ENCODE assay signal across 18 cellular contexts in genomic region chr9:8859416-8859815, GRCh38.
DNase-seq lines count a peak whose midpoint lies in the region; ATAC-seq and TF ChIP-seq lines count a peak whose summit lies in the region.
"Had no signal": no experiment of that assay in that cellular context is flagged by ENCODE, and none has a peak within 500 bp of the region (broad histone marks: within the 10 kb centered on the region; RNA-seq: fewer than 3 reads in every experiment).

No MANE protein-coding gene starts in this region.

- H3K9me3 ChIP-seq in Loucy (ENCODE audit: insufficient read depth, low read depth, low read length) (no peaks in the 10 kb centered on the region), neural progenitor cell (ENCODE audit: low read depth) (no peaks in the 10 kb centered on the region)
- H3K9me3 ChIP-seq: heart right ventricle had no signal

- peak; percentile 29 for DNase-seq in DMS 273 (lab: John Stamatoyannopoulos, UW; ENCODE audit: unreplicated experiment)
- DNase-seq in DMS 273 treated with DMSO at 0.1 percent for 48 hours (lab: John Stamatoyannopoulos, UW): no peak
- DNase-seq in dorsolateral prefrontal cortex: no peak
- peak; percentile 60 for DNase-seq in neural progenitor cell (ENCODE audit: low spot score)
- DNase-seq in activated effector memory CD4-positive, alpha-beta T cell treated with anti-CD3 and anti-CD28 coated beads, Interleukin-2, amount 50 U/mL, for 16 hours: no peak
- DNase-seq in natural killer cell: no peak
- DNase-seq in HT-29 (ENCODE audit: low spot score): no peak
- DNase-seq: activated B cell treated with CpG ODN at 0.5 μM for 24 hours; activated naive CD8-positive, alpha-beta T cell treated with anti-CD3 and anti-CD28 coated beads, Interleukin-2, amount 50 U/mL, for 24 hours; effector memory CD4-positive, alpha-beta T cell; NCI-H1105 treated with DMSO at 0.1 percent for 48 hours; Right ventricle myocardium superior; stimulated activated CD4-positive, alpha-beta T cell treated with anti-CD3 and anti-CD28 coated beads, Interleukin-12 subunit alpha, Interleukin-12 subunit beta, amount 100 ng/mL, for 4 hours had no signal

- no peak for ATAC-seq in natural killer cell
- ATAC-seq: activated naive CD8-positive, alpha-beta T cell treated with anti-CD3 and anti-CD28 coated beads, Interleukin-2, amount 50 U/mL, for 24 hours; natural killer cell treated with Interleukin-12 subunit alpha and Interleukin-12 subunit beta and Interleukin-15 and Interleukin-18, amount 100 ng/mL, for 72 hours had no signal

- TF ChIP-seq CTCF in Loucy (conservative IDR thresholded peaks at IDR 0.05; ENCODE audit: low read length): no peak
- TF ChIP-seq CTCF in dorsolateral prefrontal cortex (IDR thresholded peaks at IDR 0.05 in 54 of 56, conservative IDR thresholded peaks at IDR 0.05 in 2 of 56; ENCODE audit: low read depth in 1 of 56, partially characterized antibody in 56 of 56): no peak
- no peak for TF ChIP-seq CTCF in neural progenitor cell (IDR thresholded peaks at IDR 0.05)
- no peak for TF ChIP-seq CTCF in natural killer cell (IDR thresholded peaks at IDR 0.05)

- H3K4me3 Mint-ChIP-seq in neural progenitor cell: peak overlapping the region; percentile 92
- H3K4me3 Mint-ChIP-seq in natural killer cell: no peak overlapping the region
- H3K4me3 Mint-ChIP-seq: activated B cell treated with CpG ODN at 0.5 μM for 24 hours; natural killer cell treated with Interleukin-12 subunit alpha and Interleukin-12 subunit beta and Interleukin-15 and Interleukin-18, amount 100 ng/mL, for 72 hours had no signal

- H3K27ac Mint-ChIP-seq in neural progenitor cell (no peak overlapping the region), natural killer cell (no peak overlapping the region)
- H3K27ac Mint-ChIP-seq: activated B cell treated with CpG ODN at 0.5 μM for 24 hours; activated naive CD8-positive, alpha-beta T cell treated with anti-CD3 and anti-CD28 coated beads, Interleukin-2, amount 50 U/mL, for 24 hours; activated T-helper 1 cell treated with anti-CD3 and anti-CD28 coated beads, Interleukin-12 subunit alpha, Interleukin-12 subunit beta, Interleukin-2, Interleukin-4 antibody, amounts not matched to agents 30 ng/mL and 10 ng/mL and 1 ng/mL, durations not matched to agents 14 hours and 24 hours and 36 hours; natural killer cell treated with Interleukin-12 subunit alpha and Interleukin-12 subunit beta and Interleukin-15 and Interleukin-18, amount 100 ng/mL, for 72 hours had no signal

- no peaks in the 10 kb centered on the region for H3K36me3 ChIP-seq in Loucy (ENCODE audit: insufficient read depth, low read length)
- no peaks in the 10 kb centered on the region for H3K36me3 ChIP-seq in neural progenitor cell
- H3K36me3 ChIP-seq: heart right ventricle had no signal

- no peaks in the 10 kb centered on the region for H3K9me2 ChIP-seq in Loucy (replicated peaks; ENCODE audit: low read depth, low read length)

- H3K27me3 Mint-ChIP-seq in neural progenitor cell (ENCODE audit: insufficient read depth, low read depth) (peaks cover 10% of the 10 kb centered on the region), natural killer cell (ENCODE audit: low read depth in 2 of 2) (peaks cover 25 to 43% of the 10 kb centered on the region in 2 donors)

- H2AFZ ChIP-seq in Loucy (ENCODE audit: low read length) (no peak overlapping the region), neural progenitor cell (replicated peaks) (no peak overlapping the region)

- H3K4me2 ChIP-seq in Loucy (ENCODE audit: low read depth, low read length, poor library complexity, severe bottlenecking): peak overlapping the region; percentile 93
- H3K4me2 ChIP-seq in neural progenitor cell: peak overlapping the region; percentile 82

- H3K4me1 Mint-ChIP-seq in neural progenitor cell (peaks cover 48% of the 10 kb centered on the region), natural killer cell (peaks cover 4 to 8% of the 10 kb centered on the region in 2 donors)

- intact Hi-C loops in dorsolateral prefrontal cortex (cut with DNase I): loop anchor here (5.0 to 10.0 kb wide), 4 partner anchors 38 to 495 kb away; no protein-coding TSS in a partner anchor
- intact Hi-C loops in natural killer cell (cut with micrococcal nuclease): no loop called here

- peaks cover 5% of the 10 kb centered on the region for H3K27me3 ChIP-seq in Loucy (ENCODE audit: insufficient read depth, low read length, poor library complexity, severe bottlenecking)
- no peaks in the 10 kb centered on the region for H3K27me3 ChIP-seq in dorsolateral prefrontal cortex
- no peaks in the 10 kb centered on the region for H3K27me3 ChIP-seq in neural progenitor cell

- H3K79me2 ChIP-seq in Loucy (ENCODE audit: insufficient read depth, low read length) (peaks cover 43% of the 10 kb centered on the region), neural progenitor cell (ENCODE audit: low read depth) (peaks cover 24% of the 10 kb centered on the region)

- H3F3A ChIP-seq in Loucy (ENCODE audit: low read depth): peaks cover 6% of the 10 kb centered on the region; the same call in 1 of the 2 replicates
- H3F3A ChIP-seq in neural progenitor cell (ENCODE audit: low read depth): peaks cover 33% of the 10 kb centered on the region

- H3K9ac ChIP-seq in Loucy (ENCODE audit: low read depth, low read length, poor library complexity, severe bottlenecking) (peak overlapping the region; percentile 15), neural progenitor cell (no peak overlapping the region)

- H3K36me3 Mint-ChIP-seq in neural progenitor cell (no peaks in the 10 kb centered on the region), natural killer cell (no peaks in the 10 kb centered on the region)

- H4K20me1 ChIP-seq in Loucy (ENCODE audit: insufficient read depth, low read length, poor library complexity, severe bottlenecking): peaks cover 27% of the 10 kb centered on the region
- H4K20me1 ChIP-seq in neural progenitor cell (ENCODE audit: low read depth): peaks cover 17% of the 10 kb centered on the region

- peak overlapping the region in 58 of 59 donors; percentile 56 to 98 (median 94) for H3K27ac ChIP-seq in dorsolateral prefrontal cortex
- no peak overlapping the region for H3K27ac ChIP-seq in neural progenitor cell
- H3K27ac ChIP-seq: 22Rv1, heart right ventricle had no signal

- no peaks in the 10 kb centered on the region for H3K9me3 Mint-ChIP-seq in neural progenitor cell
- no peaks in the 10 kb centered on the region for H3K9me3 Mint-ChIP-seq in natural killer cell
- H3K9me3 Mint-ChIP-seq: activated B cell treated with CpG ODN at 0.5 μM for 24 hours; activated naive CD8-positive, alpha-beta T cell treated with anti-CD3 and anti-CD28 coated beads, Interleukin-2, amount 50 U/mL, for 24 hours; activated T-helper 1 cell treated with anti-CD3 and anti-CD28 coated beads, Interleukin-12 subunit alpha, Interleukin-12 subunit beta, Interleukin-2, Interleukin-4 antibody, amounts not matched to agents 30 ng/mL and 10 ng/mL and 1 ng/mL, durations not matched to agents 14 hours and 24 hours and 36 hours had no signal

- H3K4me3 ChIP-seq in Loucy (ENCODE audit: low read length, poor library complexity, severe bottlenecking) (peak overlapping the region; percentile 91), dorsolateral prefrontal cortex (peak overlapping the region in 58 of 59 donors; percentile 41 to 94 (median 78)), neural progenitor cell (peak overlapping the region; percentile 87)

- peaks cover 31% of the 10 kb centered on the region for H3K4me1 ChIP-seq in Loucy (ENCODE audit: insufficient read depth, low read length, poor library complexity, severe bottlenecking)
- peaks cover 44% of the 10 kb centered on the region for H3K4me1 ChIP-seq in neural progenitor cell

Comparison
In these comparisons a context has a peak if more than half of its experiments do, and no peak if none do; other contexts are left out.
1. DNase-seq: peak in DMS 273 (single experiment) and neural progenitor cell (single experiment); none in DMS 273 treated with DMSO at 0.1 percent for 48 hours (single experiment), dorsolateral prefrontal cortex (0 of 10), activated effector memory CD4-positive, alpha-beta T cell treated with anti-CD3 and anti-CD28 coated beads, Interleukin-2, amount 50 U/mL, for 16 hours (single experiment), natural killer cell (single experiment) and HT-29 (single experiment).
2. Peak in every context shown above with its lines, with median percentiles within 50 percentile points of each other: H3K4me3 ChIP-seq.